31 cellular contexts compared by ENCODE assay signal in the genomic region with DNA sequence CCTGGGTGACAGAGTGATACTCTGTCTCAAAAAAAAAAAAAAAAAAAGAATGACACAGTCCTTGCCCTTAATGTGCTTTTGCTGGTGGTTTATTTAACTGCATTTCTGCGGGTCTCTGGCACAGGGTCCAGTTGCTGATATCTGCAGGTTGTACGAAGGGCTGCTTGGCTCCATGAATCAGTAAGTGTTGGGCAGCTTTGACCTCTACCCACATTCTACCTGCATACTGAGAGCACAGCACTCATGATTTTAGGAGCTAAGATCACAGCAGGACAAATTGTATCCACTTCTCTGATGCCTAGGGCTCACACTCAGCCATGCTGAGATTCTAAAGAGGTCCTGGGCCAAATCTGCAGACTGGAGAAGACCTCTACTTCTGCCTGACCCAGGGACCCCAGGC.
DNase-seq lines count a peak whose midpoint lies in the region; ATAC-seq and TF ChIP-seq lines count a peak whose summit lies in the region.
"Had no signal": no experiment of that assay in that cellular context is flagged by ENCODE, and none has a peak within 500 bp of the region (broad histone marks: within the 10 kb centered on the region; RNA-seq: fewer than 3 reads in every experiment).

No MANE protein-coding gene starts in this region.

- H3F3A ChIP-seq in GM23338 (replicated peaks; ENCODE audit: low read depth), result no peaks in the 10 kb centered on the region

- H4K20me1 ChIP-seq in GM23338 (replicated peaks; ENCODE audit: insufficient read depth), result no peaks in the 10 kb centered on the region
- H4K20me1 ChIP-seq: BLaER1; BLaER1 treated with 17β-estradiol and CSF1 and Interleukin-3, amounts not matched to agents 10 nM and 100 nM had no signal

- no peaks in the 10 kb centered on the region for H3K36me3 ChIP-seq in GM23338 (ENCODE audit: insufficient read depth)
- H3K36me3 ChIP-seq in naive thymus-derived CD4-positive, alpha-beta T cell (ENCODE audit: control insufficient read depth in 2 of 3, insufficient read depth in 3 of 3, low read length in 3 of 3), result no peaks in the 10 kb centered on the region
- H3K36me3 ChIP-seq: BE2C; BLaER1; BLaER1 treated with 17β-estradiol and CSF1 and Interleukin-3, amounts not matched to agents 10 nM and 100 nM had no signal

- no peak overlapping the region for H3K4me2 ChIP-seq in GM23338
- H3K4me2 ChIP-seq: A549; BLaER1; BLaER1 treated with 17β-estradiol and CSF1 and Interleukin-3, amounts not matched to agents 10 nM and 100 nM had no signal

- no peak overlapping the region for H3K4me3 ChIP-seq in GM23338
- no peak overlapping the region for H3K4me3 ChIP-seq in naive thymus-derived CD4-positive, alpha-beta T cell (ENCODE audit: low read length)
- H3K4me3 ChIP-seq: A549; BLaER1; BLaER1 treated with 17β-estradiol and CSF1 and Interleukin-3, amounts not matched to agents 10 nM and 100 nM had no signal

- H3K27me3 Mint-ChIP-seq in nephron progenitor cell (ENCODE audit: low read depth, poor library complexity), result peaks cover 3% of the 10 kb centered on the region
- peaks cover 11% of the 10 kb centered on the region for H3K27me3 Mint-ChIP-seq in GM23338 (ENCODE audit: insufficient read depth, low read depth, poor library complexity)
- H3K27me3 Mint-ChIP-seq in naive thymus-derived CD4-positive, alpha-beta T cell, result peaks cover 20 to 37% (median 28%) of the 10 kb centered on the region in 5 donors

- H3K9me2 ChIP-seq in GM23338 (ENCODE audit: insufficient read depth), result no peaks in the 10 kb centered on the region

- CTCF ChIA-PET in naive thymus-derived CD4-positive, alpha-beta T cell (lab: Charles Lee), result no interaction called here

- TF ChIP-seq CTCF in nephron progenitor cell (IDR thresholded peaks at IDR 0.05) (no peak), GM23338 (conservative IDR thresholded peaks at IDR 0.05; ENCODE audit: low read depth in 2 of 2) (no peak)

- no peaks in the 10 kb centered on the region for H3K4me1 ChIP-seq in GM23338 (ENCODE audit: insufficient read depth)
- no peaks in the 10 kb centered on the region for H3K4me1 ChIP-seq in naive thymus-derived CD4-positive, alpha-beta T cell (ENCODE audit: control insufficient read depth in 2 of 2, insufficient read depth in 2 of 2, low read length in 2 of 2)
- H3K4me1 ChIP-seq: A549, BLaER1 had no signal

- no peak overlapping the region for H3K4me3 Mint-ChIP-seq in nephron progenitor cell
- H3K4me3 Mint-ChIP-seq in GM23338, result no peak overlapping the region
- no peak overlapping the region for H3K4me3 Mint-ChIP-seq in naive thymus-derived CD4-positive, alpha-beta T cell
- H3K4me3 Mint-ChIP-seq: B cell; CD14-positive monocyte; CD4-positive, alpha-beta memory T cell; CD4-positive, alpha-beta T cell; CD8-positive, alpha-beta memory T cell; CD8-positive, alpha-beta T cell had no signal

- POLR2A ChIA-PET in naive thymus-derived CD4-positive, alpha-beta T cell (lab: Charles Lee), result no interaction called here

- no peaks in the 10 kb centered on the region for H3K27me3 ChIP-seq in GM23338 (ENCODE audit: insufficient read depth)
- H3K27me3 ChIP-seq in naive thymus-derived CD4-positive, alpha-beta T cell (ENCODE audit: control insufficient read depth in 2 of 2, insufficient read depth in 2 of 2, low read length in 2 of 2), result no peaks in the 10 kb centered on the region
- H3K27me3 ChIP-seq: BE2C; BLaER1; BLaER1 treated with 17β-estradiol and CSF1 and Interleukin-3, amounts not matched to agents 10 nM and 100 nM had no signal

- H3K36me3 Mint-ChIP-seq in nephron progenitor cell (ENCODE audit: low read depth) (no peaks in the 10 kb centered on the region), GM23338 (ENCODE audit: low read depth) (no peaks in the 10 kb centered on the region; the same call in 2 of the 3 replicates)
- no peaks in the 10 kb centered on the region for H3K36me3 Mint-ChIP-seq in naive thymus-derived CD4-positive, alpha-beta T cell
- H3K36me3 Mint-ChIP-seq: CD14-positive monocyte; CD4-positive, alpha-beta memory T cell; CD4-positive, CD25-positive, alpha-beta regulatory T cell; CD8-positive, alpha-beta memory T cell; CD8-positive, alpha-beta T cell had no signal

- intact Hi-C loops in naive thymus-derived CD4-positive, alpha-beta T cell (cut with micrococcal nuclease), result no loop called here

- H3K27ac ChIP-seq in GM23338 (ENCODE audit: low read depth), result no peak overlapping the region
- no peak overlapping the region for H3K27ac ChIP-seq in naive thymus-derived CD4-positive, alpha-beta T cell (ENCODE audit: low read depth, low read length)
- H3K27ac ChIP-seq: 22Rv1; A549; BLaER1; BLaER1 treated with 17β-estradiol and CSF1 and Interleukin-3, amounts not matched to agents 10 nM and 100 nM; C4-2B had no signal

- H2AFZ ChIP-seq in GM23338, result no peak overlapping the region

- H3K27ac Mint-ChIP-seq in nephron progenitor cell (peak overlapping the region; percentile 99), GM23338 (no peak overlapping the region)
- H3K27ac Mint-ChIP-seq in naive thymus-derived CD4-positive, alpha-beta T cell, result no peak overlapping the region
- H3K27ac Mint-ChIP-seq: B cell; CD14-positive monocyte; CD4-positive, alpha-beta memory T cell; CD4-positive, alpha-beta T cell; CD4-positive, CD25-positive, alpha-beta regulatory T cell; CD8-positive, alpha-beta memory T cell; CD8-positive, alpha-beta T cell had no signal

- DNase-seq in SK-N-DZ (ENCODE audit: low spot score), result peak; percentile 94
- no peak for DNase-seq in nephron progenitor cell
- DNase-seq in GM23338 (ENCODE audit: low spot score), result no peak
- no peak for DNase-seq in naive thymus-derived CD4-positive, alpha-beta T cell
- DNase-seq: 8988T; ACHN; AML-193; BE2C; C1 segment of cervical spinal cord; Caco-2; Calu3; CD4-positive, alpha-beta memory T cell; CD4-positive, alpha-beta T cell; CD4-positive, CD25-positive, alpha-beta regulatory T cell; CD8-positive, alpha-beta memory T cell; CD8-positive, alpha-beta T cell; COR-L47; DMS 273 treated with DMSO at 0.1 percent for 48 hours; DMS153; DMS53; DMS79; DMS79 treated with DMSO at 0.1 percent for 48 hours; DND-41; EL had no signal

- H3K9me3 ChIP-seq in naive thymus-derived CD4-positive, alpha-beta T cell (ENCODE audit: control insufficient read depth in 2 of 3, low read length in 3 of 3), result no peaks in the 10 kb centered on the region
- H3K9me3 ChIP-seq: A549; BE2C; BLaER1; BLaER1 treated with 17β-estradiol and CSF1 and Interleukin-3, amounts not matched to agents 10 nM and 100 nM; Caco-2 had no signal

- H3K9me3 Mint-ChIP-seq in nephron progenitor cell, result no peaks in the 10 kb centered on the region
- H3K9me3 Mint-ChIP-seq in GM23338, result no peaks in the 10 kb centered on the region; the same call in 2 of the 3 replicates
- H3K9me3 Mint-ChIP-seq in naive thymus-derived CD4-positive, alpha-beta T cell, result peaks cover 0 to 4% (median 0%) of the 10 kb centered on the region in 11 donors
- H3K9me3 Mint-ChIP-seq: CD4-positive, alpha-beta T cell; CD8-positive, alpha-beta T cell had no signal

- ATAC-seq in GM23338, result no peak
- no peak for ATAC-seq in naive thymus-derived CD4-positive, alpha-beta T cell
- ATAC-seq: A549; CD8-positive, alpha-beta T cell had no signal

- H3K4me1 Mint-ChIP-seq in nephron progenitor cell (peaks cover 87% of the 10 kb centered on the region), GM23338 (peaks cover 10% of the 10 kb centered on the region)
- H3K4me1 Mint-ChIP-seq in naive thymus-derived CD4-positive, alpha-beta T cell, result no peaks in the 10 kb centered on the region
- H3K4me1 Mint-ChIP-seq: B cell; CD14-positive monocyte; CD4-positive, alpha-beta memory T cell; CD4-positive, CD25-positive, alpha-beta regulatory T cell; CD8-positive, alpha-beta memory T cell had no signal

- no peaks in the 10 kb centered on the region for H3K79me2 ChIP-seq in GM23338 (replicated peaks; ENCODE audit: insufficient read depth)

TF ChIP-seq in GM23338, 12 proteins besides CTCF, POLR2A, EP300 and RAD21:
- TF ChIP-seq, protein P1, sequence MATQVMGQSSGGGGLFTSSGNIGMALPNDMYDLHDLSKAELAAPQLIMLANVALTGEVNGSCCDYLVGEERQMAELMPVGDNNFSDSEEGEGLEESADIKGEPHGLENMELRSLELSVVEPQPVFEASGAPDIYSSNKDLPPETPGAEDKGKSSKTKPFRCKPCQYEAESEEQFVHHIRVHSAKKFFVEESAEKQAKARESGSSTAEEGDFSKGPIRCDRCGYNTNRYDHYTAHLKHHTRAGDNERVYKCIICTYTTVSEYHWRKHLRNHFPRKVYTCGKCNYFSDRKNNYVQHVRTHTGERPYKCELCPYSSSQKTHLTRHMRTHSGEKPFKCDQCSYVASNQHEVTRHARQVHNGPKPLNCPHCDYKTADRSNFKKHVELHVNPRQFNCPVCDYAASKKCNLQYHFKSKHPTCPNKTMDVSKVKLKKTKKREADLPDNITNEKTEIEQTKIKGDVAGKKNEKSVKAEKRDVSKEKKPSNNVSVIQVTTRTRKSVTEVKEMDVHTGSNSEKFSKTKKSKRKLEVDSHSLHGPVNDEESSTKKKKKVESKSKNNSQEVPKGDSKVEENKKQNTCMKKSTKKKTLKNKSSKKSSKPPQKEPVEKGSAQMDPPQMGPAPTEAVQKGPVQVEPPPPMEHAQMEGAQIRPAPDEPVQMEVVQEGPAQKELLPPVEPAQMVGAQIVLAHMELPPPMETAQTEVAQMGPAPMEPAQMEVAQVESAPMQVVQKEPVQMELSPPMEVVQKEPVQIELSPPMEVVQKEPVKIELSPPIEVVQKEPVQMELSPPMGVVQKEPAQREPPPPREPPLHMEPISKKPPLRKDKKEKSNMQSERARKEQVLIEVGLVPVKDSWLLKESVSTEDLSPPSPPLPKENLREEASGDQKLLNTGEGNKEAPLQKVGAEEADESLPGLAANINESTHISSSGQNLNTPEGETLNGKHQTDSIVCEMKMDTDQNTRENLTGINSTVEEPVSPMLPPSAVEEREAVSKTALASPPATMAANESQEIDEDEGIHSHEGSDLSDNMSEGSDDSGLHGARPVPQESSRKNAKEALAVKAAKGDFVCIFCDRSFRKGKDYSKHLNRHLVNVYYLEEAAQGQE (IDR thresholded peaks at IDR 0.05; ENCODE audit: unreplicated experiment), result no peak
- TF ChIP-seq EZH2phosphoT487 (IDR thresholded peaks at IDR 0.05; ENCODE audit: unreplicated experiment) (no peak), NANOG (IDR thresholded peaks at IDR 0.05; ENCODE audit: borderline replicate concordance) (no peak)
TF ChIP-seq in GM23338: peak in this region for 0.
